ENCODE assay signal across 11 cellular contexts in the genomic region with DNA sequence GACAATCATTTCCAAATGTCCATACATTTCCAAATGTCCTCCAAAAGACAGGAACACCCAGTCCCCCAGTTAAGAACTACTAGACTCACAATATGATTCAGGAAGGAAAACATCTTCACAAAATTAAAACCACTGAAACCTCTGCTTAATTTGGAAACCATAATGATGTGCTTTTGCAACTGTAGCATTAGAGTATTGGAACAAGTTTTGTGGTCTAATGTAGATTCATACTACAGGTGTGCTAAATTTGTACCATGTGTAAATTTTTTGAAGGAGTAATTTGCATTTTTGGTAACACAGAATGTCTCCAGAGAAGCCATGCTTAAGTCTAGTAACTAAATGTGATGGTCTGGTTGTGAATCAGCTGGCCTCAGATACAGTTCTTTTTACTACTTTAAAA.
DNase-seq lines count a peak whose midpoint lies in the region; ATAC-seq and TF ChIP-seq lines count a peak whose summit lies in the region.
"Had no signal": no experiment of that assay in that cellular context is flagged by ENCODE, and none has a peak within 500 bp of the region (broad histone marks: within the 10 kb centered on the region; RNA-seq: fewer than 3 reads in every experiment).

No MANE protein-coding gene starts in this region.

- peaks cover 3 to 4% of the 10 kb centered on the region in 2 donors for H3K36me3 Mint-ChIP-seq in CD4-positive, alpha-beta memory T cell
- no peaks in the 10 kb centered on the region for H3K36me3 Mint-ChIP-seq in CD4-positive, alpha-beta T cell (ENCODE audit: low read depth)

- peaks cover 35% of the 10 kb centered on the region for H3K4me1 ChIP-seq in CD4-positive, alpha-beta memory T cell (ENCODE audit: insufficient read depth, low read length)

- H3K27me3 Mint-ChIP-seq in CD4-positive, alpha-beta memory T cell: no peaks in the 10 kb centered on the region
- no peaks in the 10 kb centered on the region for H3K27me3 Mint-ChIP-seq in CD4-positive, alpha-beta T cell

- intact Hi-C loops in CD4-positive, alpha-beta memory T cell (cut with micrococcal nuclease): loop anchor here (10.0 kb wide), 1 partner anchor 54 kb away; no protein-coding TSS in a partner anchor
- intact Hi-C loops in CD4-positive, alpha-beta T cell (cut with DNase I, micrococcal nuclease): no loop called here

- H3K9me3 ChIP-seq in CD4-positive, alpha-beta memory T cell (ENCODE audit: control insufficient read depth in 1 of 2, low read length in 2 of 2): no peaks in the 10 kb centered on the region
- no peaks in the 10 kb centered on the region for H3K9me3 ChIP-seq in CD4-positive, alpha-beta T cell (ENCODE audit: control insufficient read depth, low read length)

- no peaks in the 10 kb centered on the region for H3K9me3 Mint-ChIP-seq in CD4-positive, alpha-beta memory T cell
- no peaks in the 10 kb centered on the region for H3K9me3 Mint-ChIP-seq in CD4-positive, alpha-beta T cell

- H3K4me1 Mint-ChIP-seq in CD4-positive, alpha-beta memory T cell: peaks cover 31 to 56% (median 38%) of the 10 kb centered on the region in 4 donors
- H3K4me1 Mint-ChIP-seq in CD4-positive, alpha-beta T cell (ENCODE audit: low read depth): peaks cover 41% of the 10 kb centered on the region

- POLR2A ChIA-PET in CD4-positive, alpha-beta memory T cell (lab: Charles Lee; ENCODE audit: partially characterized antibody): no interaction called here
- POLR2A ChIA-PET in CD4-positive, alpha-beta T cell (lab: Charles Lee): no interaction called here

- H3K4me3 Mint-ChIP-seq in CD4-positive, alpha-beta memory T cell: peak overlapping the region in 5 of 8 donors; percentile 12 to 70 (median 52)
- H3K4me3 Mint-ChIP-seq in CD4-positive, alpha-beta T cell: no peak overlapping the region

- ATAC-seq in GM18909 (IDR thresholded peaks at IDR 0.05; ENCODE audit: poor library complexity, unreplicated experiment): peak; percentile 80
- peak; percentile 86 for ATAC-seq in HG02678 (IDR thresholded peaks at IDR 0.05; ENCODE audit: unreplicated experiment)
- ATAC-seq in HG03571 (IDR thresholded peaks at IDR 0.05; ENCODE audit: unreplicated experiment): peak; percentile 69
- ATAC-seq in CD4-positive, alpha-beta T cell (ENCODE audit: poor library complexity): no peak

- H3K27ac Mint-ChIP-seq in CD4-positive, alpha-beta memory T cell: peak overlapping the region in 3 of 7 donors; percentile 25 to 67 (median 58)
- no peak overlapping the region for H3K27ac Mint-ChIP-seq in CD4-positive, alpha-beta T cell

- H3K36me3 ChIP-seq in CD4-positive, alpha-beta memory T cell (ENCODE audit: insufficient read depth, low read length): no peaks in the 10 kb centered on the region

- no peak for TF ChIP-seq CTCF in CD4-positive, alpha-beta T cell (IDR thresholded peaks at IDR 0.05)

- H3K4me3 ChIP-seq in CD4-positive, alpha-beta memory T cell (ENCODE audit: low read length in 2 of 2): no peak overlapping the region

- no peak for DNase-seq in CD4-positive, alpha-beta memory T cell
- DNase-seq in anterior cingulate cortex (lab: John Stamatoyannopoulos, UW): no peak
- DNase-seq in CD4-positive, alpha-beta T cell: no peak
- no peak for DNase-seq in DMS53 treated with DMSO at 0.1 percent for 48 hours (lab: John Stamatoyannopoulos, UW; ENCODE audit: unreplicated experiment)
- DNase-seq in AG08395 (ENCODE audit: low spot score): no peak
- DNase-seq: activated CD4-positive, alpha-beta T cell treated with anti-CD3 and anti-CD28 coated beads, Interleukin-2, amount 50 U/mL, for 48 hours; retina; Right ventricle myocardium superior had no signal

- CTCF ChIA-PET in CD4-positive, alpha-beta memory T cell (lab: Charles Lee; ENCODE audit: partially characterized antibody): no interaction called here
- CTCF ChIA-PET in CD4-positive, alpha-beta T cell (lab: Charles Lee): no interaction called here

- H3K27me3 ChIP-seq in CD4-positive, alpha-beta memory T cell (ENCODE audit: insufficient read depth, low read length): no peaks in the 10 kb centered on the region
- no peaks in the 10 kb centered on the region for H3K27me3 ChIP-seq in CD4-positive, alpha-beta T cell (ENCODE audit: control insufficient read depth, insufficient read depth, low read length)

- H3K27ac ChIP-seq in CD4-positive, alpha-beta memory T cell (ENCODE audit: low read depth, low read length): no peak overlapping the region
- H3K27ac ChIP-seq in CD4-positive, alpha-beta T cell (ENCODE audit: low read depth, low read length): no peak overlapping the region
